In the genomic region with DNA sequence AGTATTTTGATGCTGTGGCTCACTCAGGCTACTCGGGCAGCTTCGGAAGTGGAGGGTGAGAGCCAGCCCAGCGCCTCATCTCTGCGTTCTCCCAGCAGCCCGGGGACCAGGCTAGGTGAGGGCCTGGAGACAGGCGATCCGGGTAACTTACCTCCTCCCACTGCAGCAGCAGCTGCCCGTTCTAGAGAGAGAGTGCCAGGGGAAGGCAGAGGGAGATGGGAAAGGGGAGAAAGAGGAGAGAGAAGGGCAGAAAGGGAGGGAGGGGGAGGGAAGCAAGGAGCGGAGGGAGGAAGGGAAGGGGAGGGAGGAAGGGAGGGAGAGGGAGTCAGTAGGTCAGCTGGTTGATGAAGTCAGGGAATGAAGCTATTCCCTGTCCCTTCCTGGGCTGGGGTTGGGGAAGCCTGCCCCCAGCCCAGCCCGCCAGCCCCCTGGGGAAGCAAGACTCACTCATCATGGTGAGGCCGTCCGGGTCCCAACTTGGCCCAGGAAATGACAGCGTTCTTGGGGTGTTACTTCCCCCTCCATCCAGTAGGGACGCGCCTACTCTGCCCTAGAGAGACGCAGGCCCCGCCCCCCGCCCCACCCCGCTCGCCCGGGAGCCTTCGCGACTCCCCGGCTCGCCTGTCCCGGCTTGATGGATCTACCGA, we compare ENCODE assay signal across 8 cellular contexts. TPM values are rescaled to one million over a fixed set of nuclear protein-coding genes. Genes with fewer than 3 reads are reported as not detected.
DNase-seq lines count a peak whose midpoint lies in the region; ATAC-seq and TF ChIP-seq lines count a peak whose summit lies in the region.

Gene IFI27L2, minus strand, starts transcription at position 494 of the 647 bp plus-strand sequence. Its CDS starts 40 bp downstream, at position 454.

- TF ChIP-seq CTCF in BE2C (IDR thresholded peaks at IDR 0.05; ENCODE audit: low read depth, low read length) (peak; percentile 18), lung (IDR thresholded peaks at IDR 0.05; ENCODE audit: control extremely low read depth, extremely low read depth) (peak; percentile 11)
- TF ChIP-seq CTCF in activated CD8-positive, alpha-beta T cell treated with anti-CD3 and anti-CD28 coated beads for 36 hours (IDR thresholded peaks at IDR 0.05) = peak; percentile 44

- peaks cover 3% of the 10 kb centered on the region for H3K27me3 Mint-ChIP-seq in activated CD8-positive, alpha-beta T cell treated with anti-CD3 and anti-CD28 coated beads for 36 hours

- H3K36me3 ChIP-seq in BE2C = no peaks in the 10 kb centered on the region
- H3K36me3 ChIP-seq in lung (ENCODE audit: control insufficient read depth in 2 of 2, insufficient read depth in 2 of 2, low read length in 2 of 2) = peaks cover 0 to 6% of the 10 kb centered on the region in 2 donors

- no peaks in the 10 kb centered on the region for H3K9me3 ChIP-seq in BE2C
- no peaks in the 10 kb centered on the region for H3K9me3 ChIP-seq in lung (ENCODE audit: control insufficient read depth in 2 of 2, insufficient read depth in 1 of 2, low read length in 1 of 2)

- CTCF ChIA-PET in activated CD8-positive, alpha-beta T cell treated with anti-CD3 and anti-CD28 coated beads for 36 hours (lab: Charles Lee) = interaction anchor here (0.8 to 7.6 kb wide), 10 partner anchors 8 to 179 kb away, joined by 3 to 72 read pairs (median 6); no protein-coding TSS in a partner anchor

- peaks cover 1% of the 10 kb centered on the region for H3K36me3 Mint-ChIP-seq in activated CD8-positive, alpha-beta T cell treated with anti-CD3 and anti-CD28 coated beads for 36 hours (ENCODE audit: low read depth)

- peak within 1 kb of the TSS; percentile 76 for H3K4me3 Mint-ChIP-seq in activated CD8-positive, alpha-beta T cell treated with anti-CD3 and anti-CD28 coated beads for 36 hours

- H3K27me3 ChIP-seq in BE2C = no peaks in the 10 kb centered on the region
- no peaks in the 10 kb centered on the region for H3K27me3 ChIP-seq in lung (ENCODE audit: control insufficient read depth, insufficient read depth)

- WGBS in lung, 2 donors = 1% methylated on average over 26 to 27 of the region's 27 CpGs

- H3K27ac ChIP-seq in lung (ENCODE audit: low read depth in 1 of 2, low read length in 1 of 2) = peak within 1 kb of the TSS; percentile 88 to 92

- H3K4me3 ChIP-seq in BE2C (ENCODE audit: low read depth, low read length) (peak within 1 kb of the TSS; percentile 76), lung (peak within 1 kb of the TSS; percentile 68)

- ATAC-seq in GM19043 (IDR thresholded peaks at IDR 0.05; ENCODE audit: low read depth, unreplicated experiment) (peak; percentile 81), HG03342 (IDR thresholded peaks at IDR 0.05; ENCODE audit: unreplicated experiment) (peak; percentile 89), lung (ENCODE audit: insufficient read depth, low FRiP score) (peak; percentile 85)
- peak; percentile 99 for ATAC-seq in activated CD8-positive, alpha-beta T cell treated with anti-CD3 and anti-CD28 coated beads for 36 hours

- intact Hi-C loops in activated CD8-positive, alpha-beta T cell treated with anti-CD3 and anti-CD28 coated beads for 36 hours (cut with micrococcal nuclease) = no loop called here

- H3K4me1 ChIP-seq in BE2C (no peaks in the 10 kb centered on the region), lung (ENCODE audit: control insufficient read depth in 2 of 2, insufficient read depth in 2 of 2, low read length in 2 of 2) (peaks cover 0 to 9% of the 10 kb centered on the region in 2 donors)

- DNase-seq in BE2C (peak; percentile 78), NCI-H748 treated with DMSO at 0.1 percent for 48 hours (lab: John Stamatoyannopoulos, UW) (peak; percentile 82), lung (ENCODE audit: low spot score) (peak; percentile 55)
- DNase-seq in activated CD8-positive, alpha-beta T cell treated with anti-CD3 and anti-CD28 coated beads for 36 hours = peak; percentile 84
- DNase-seq in effector CD4-positive, alpha-beta T cell = peak; percentile 62
- DNase-seq in stimulated activated CD4-positive, alpha-beta T cell treated with anti-CD3 and anti-CD28 coated beads, TNF-alpha, amount 100 ng/mL, for 24 hours (ENCODE audit: low read depth in 3 of 3) = peak; percentile 29 to 74 (median 47)

- POLR2A ChIA-PET in activated CD8-positive, alpha-beta T cell treated with anti-CD3 and anti-CD28 coated beads for 36 hours (lab: Charles Lee) = interaction anchor here (0.7 to 1.8 kb wide), 5 partner anchors 38 to 84 kb away, joined by 3 to 10 read pairs (median 3); partner anchors contain the start of genes DDX24 and IFI27L1

- H3K4me1 Mint-ChIP-seq in activated CD8-positive, alpha-beta T cell treated with anti-CD3 and anti-CD28 coated beads for 36 hours (ENCODE audit: low read depth) = peaks cover 15% of the 10 kb centered on the region

- no peaks in the 10 kb centered on the region for H3K9me3 Mint-ChIP-seq in activated CD8-positive, alpha-beta T cell treated with anti-CD3 and anti-CD28 coated beads for 36 hours

- peak within 1 kb of the TSS; percentile 66 for H3K27ac Mint-ChIP-seq in activated CD8-positive, alpha-beta T cell treated with anti-CD3 and anti-CD28 coated beads for 36 hours

RNA-seq across cellular contexts. Expression of gene IFI27L2, which starts in this region (rescaled TPM):
- 69.4 TPM for polyA plus RNA-seq in BE2C (2012; ENCODE audit: insufficient read depth, insufficient read length, low read depth)
- 10 to 100 TPM; 43.0 to 44.5 TPM for total RNA-seq in activated CD8-positive, alpha-beta T cell treated with anti-CD3 and anti-CD28 coated beads for 36 hours
- 10 to 100 TPM; 27.2 to 38.9 TPM for total RNA-seq in lung
- polyA plus RNA-seq in lung = 100 to 1,000 TPM; 108 to 127 TPM

Comparison
In these comparisons a context has a peak if more than half of its experiments do, and no peak if none do; other contexts are left out.
1. Peak in every context shown above with its lines: DNase-seq, ATAC-seq, H3K4me3 ChIP-seq and H3K27ac ChIP-seq.